Comparison of ENCODE assay signal across 9 cellular contexts in genomic region chr10:8365935-8366911, GRCh38.
DNase-seq lines count a peak whose midpoint lies in the region; ATAC-seq and TF ChIP-seq lines count a peak whose summit lies in the region.
"Had no signal": no experiment of that assay in that cellular context is flagged by ENCODE, and none has a peak within 500 bp of the region (broad histone marks: within the 10 kb centered on the region; RNA-seq: fewer than 3 reads in every experiment).

No MANE protein-coding gene starts in this region.

- peak overlapping the region; percentile 91 for H3K27ac Mint-ChIP-seq in activated naive CD8-positive, alpha-beta T cell treated with anti-CD3 and anti-CD28 coated beads, Interleukin-2, amount 50 U/mL, for 24 hours
- H3K27ac Mint-ChIP-seq in chondrocyte (ENCODE audit: unreplicated experiment): no peak overlapping the region

- no peaks in the 10 kb centered on the region for H3K36me3 Mint-ChIP-seq in activated naive CD8-positive, alpha-beta T cell treated with anti-CD3 and anti-CD28 coated beads, Interleukin-2, amount 50 U/mL, for 24 hours (ENCODE audit: low read depth)
- H3K36me3 Mint-ChIP-seq in chondrocyte (ENCODE audit: low read depth): no peaks in the 10 kb centered on the region

- H3K27me3 Mint-ChIP-seq in activated naive CD8-positive, alpha-beta T cell treated with anti-CD3 and anti-CD28 coated beads, Interleukin-2, amount 50 U/mL, for 24 hours: peaks cover 3% of the 10 kb centered on the region
- H3K27me3 Mint-ChIP-seq in chondrocyte (ENCODE audit: low read depth): no peaks in the 10 kb centered on the region

- peak overlapping the region; percentile 18 for H3K4me3 Mint-ChIP-seq in activated naive CD8-positive, alpha-beta T cell treated with anti-CD3 and anti-CD28 coated beads, Interleukin-2, amount 50 U/mL, for 24 hours
- no peak overlapping the region for H3K4me3 Mint-ChIP-seq in chondrocyte (ENCODE audit: unreplicated experiment)

- DNase-seq in EL (peak; percentile 47), RPMI7951 (ENCODE audit: low read depth) (peak; percentile 98), NCI-H1436 (lab: John Stamatoyannopoulos, UW) (no peak), chondrocyte (ENCODE audit: low spot score) (no peak)
- peak; percentile 54 for DNase-seq in activated naive CD8-positive, alpha-beta T cell treated with anti-CD3 and anti-CD28 coated beads, Interleukin-2, amount 50 U/mL, for 24 hours
- DNase-seq in stimulated activated CD4-positive, alpha-beta T cell treated with anti-CD3 and anti-CD28 coated beads, Interleukin-12 subunit alpha, Interleukin-12 subunit beta, amount 100 ng/mL, for 24 hours (ENCODE audit: low read depth in 2 of 2): peak; percentile 14 to 39
- DNase-seq: hippocampal formation had no signal

- peaks cover 47% of the 10 kb centered on the region for H3K4me1 Mint-ChIP-seq in activated naive CD8-positive, alpha-beta T cell treated with anti-CD3 and anti-CD28 coated beads, Interleukin-2, amount 50 U/mL, for 24 hours
- no peaks in the 10 kb centered on the region for H3K4me1 Mint-ChIP-seq in chondrocyte (ENCODE audit: low read depth)

- no peaks in the 10 kb centered on the region for H3K9me3 Mint-ChIP-seq in activated naive CD8-positive, alpha-beta T cell treated with anti-CD3 and anti-CD28 coated beads, Interleukin-2, amount 50 U/mL, for 24 hours
- peaks cover 14% of the 10 kb centered on the region for H3K9me3 Mint-ChIP-seq in chondrocyte (ENCODE audit: low read depth)

- TF ChIP-seq CTCF in chondrocyte (IDR thresholded peaks at IDR 0.05): no peak

- ATAC-seq in activated naive CD8-positive, alpha-beta T cell treated with anti-CD3 and anti-CD28 coated beads, Interleukin-2, amount 50 U/mL, for 24 hours: peak; percentile 84
- ATAC-seq in HG03139 (IDR thresholded peaks at IDR 0.05; ENCODE audit: unreplicated experiment): no peak
- ATAC-seq in HG03460 (IDR thresholded peaks at IDR 0.05; ENCODE audit: unreplicated experiment): no peak

Comparison
In these comparisons a context has a peak if more than half of its experiments do, and no peak if none do; other contexts are left out.
1. DNase-seq: peak in EL (single experiment), RPMI7951 (single experiment), activated naive CD8-positive, alpha-beta T cell treated with anti-CD3 and anti-CD28 coated beads, Interleukin-2, amount 50 U/mL, for 24 hours (single experiment) and stimulated activated CD4-positive, alpha-beta T cell treated with anti-CD3 and anti-CD28 coated beads, Interleukin-12 subunit alpha, Interleukin-12 subunit beta, amount 100 ng/mL, for 24 hours (2 of 2); none in NCI-H1436 (single experiment) and chondrocyte (single experiment).